In genomic region chrX:45479835-45480422, GRCh38 we compare ENCODE assay signal across 1 cellular context.
TF ChIP-seq lines count a peak whose summit lies in the region.

No MANE protein-coding gene starts in this region.

TF ChIP-seq in SK-N-SH, 30 proteins besides CTCF, POLR2A, EP300 and RAD21 (continued from another document):
- peak; percentile 44; the same call in 1 of the 2 replicates for TF ChIP-seq MEF2A (IDR thresholded peaks at IDR 0.05; ENCODE audit: borderline replicate concordance, low read depth)
- peak; percentile 38; the same call in 1 of the 2 replicates for TF ChIP-seq FOXM1 (IDR thresholded peaks at IDR 0.05; ENCODE audit: low read depth)
- 0 out of 2 replicates have a peak, but pooled peaks have one; percentile 0 for TF ChIP-seq ZBTB33 (IDR thresholded peaks at IDR 0.05; ENCODE audit: borderline replicate concordance, low read depth)
- TF ChIP-seq POLR2AphosphoS5 (IDR thresholded peaks at IDR 0.05; ENCODE audit: low read depth, low read length) = peak; percentile 26; the same call in 1 of the 2 replicates
- TF ChIP-seq TAF1 (IDR thresholded peaks at IDR 0.05; ENCODE audit: borderline replicate concordance, low read depth, low read length) = no peak
- TF ChIP-seq ELF1 (IDR thresholded peaks at IDR 0.05) = no peak
- TF ChIP-seq IRF3 (IDR thresholded peaks at IDR 0.05; ENCODE audit: low read depth, low read length) = no peak
- no peak for TF ChIP-seq RFX5 (IDR thresholded peaks at IDR 0.05; ENCODE audit: low read length)
- TF ChIP-seq YY1 (IDR thresholded peaks at IDR 0.05; ENCODE audit: low read depth) = no peak
- no peak; the same call in 1 of the 2 replicates for TF ChIP-seq SIN3A (IDR thresholded peaks at IDR 0.05; ENCODE audit: borderline replicate concordance, low read depth, low read length)
- no peak for TF ChIP-seq EZH2phosphoT487 (IDR thresholded peaks at IDR 0.05; ENCODE audit: borderline replicate concordance, low read depth)
- no peak for TF ChIP-seq SMC3 (IDR thresholded peaks at IDR 0.05; ENCODE audit: low read depth, low read length)
- TF ChIP-seq JUND (IDR thresholded peaks at IDR 0.05) = peak; percentile 50; the same call in 1 of the 2 replicates
- TF ChIP-seq FOXJ3 (CRISPR knock-in tag; IDR thresholded peaks at IDR 0.05) = no peak
- TF ChIP-seq RCOR1 (IDR thresholded peaks at IDR 0.05; ENCODE audit: low read length) = no peak
